In genomic region chr4:53937918-53938317, GRCh38 we compare ENCODE assay signal across 1 cellular context.
TF ChIP-seq lines count a peak whose summit lies in the region.

No MANE protein-coding gene starts in this region.

TF ChIP-seq in SK-N-SH, 30 proteins besides CTCF, POLR2A, EP300 and RAD21 (continued from another document):
- TF ChIP-seq RXRA (IDR thresholded peaks at IDR 0.05; ENCODE audit: borderline replicate concordance, low read depth) (no peak), MXI1 (IDR thresholded peaks at IDR 0.05; ENCODE audit: low read depth, low read length) (no peak)
